Comparison of ENCODE assay signal across 8 cellular contexts in the genomic region with DNA sequence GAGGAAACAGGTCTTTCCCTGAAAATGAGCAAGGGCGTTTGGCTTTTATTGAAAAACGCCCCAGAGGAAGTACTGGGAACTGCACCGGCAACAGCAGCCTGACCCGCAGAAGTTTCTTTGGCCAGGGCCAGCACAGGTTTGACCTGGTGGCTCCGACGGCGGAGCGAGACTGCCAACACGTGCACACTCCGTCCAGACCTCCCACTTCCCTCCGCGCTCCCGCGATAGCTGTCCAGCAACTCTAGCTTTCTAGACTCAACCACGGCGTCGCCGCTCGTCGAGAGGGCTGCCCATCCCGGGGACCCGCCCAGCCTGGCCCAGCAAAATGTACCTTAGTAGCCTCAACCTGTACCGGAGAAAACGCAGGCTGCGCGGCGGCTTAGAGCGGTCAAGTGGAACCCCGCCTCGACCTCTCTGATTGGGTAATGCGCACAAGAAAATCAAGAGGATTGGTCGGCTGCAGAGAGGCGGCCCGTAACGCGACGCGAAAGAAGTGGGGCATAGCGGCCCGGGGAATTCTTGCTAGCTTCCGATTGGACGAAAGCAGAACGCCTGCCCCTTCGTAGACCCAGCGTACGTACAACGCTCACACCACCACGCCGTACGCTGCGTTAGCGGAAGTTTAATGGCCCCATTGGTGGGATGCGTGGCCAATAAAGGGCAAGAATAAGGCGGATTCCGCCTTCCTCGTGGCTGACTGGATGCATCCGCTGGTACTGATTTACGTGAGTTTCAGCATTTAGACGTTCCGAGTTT. TPM values are rescaled to one million over a fixed set of nuclear protein-coding genes. Genes with fewer than 3 reads are reported as not detected.
DNase-seq lines count a peak whose midpoint lies in the region; ATAC-seq and TF ChIP-seq lines count a peak whose summit lies in the region.

TSS of gene WDR89 (minus strand) at position 399 of the 756 bp plus-strand sequence. CDS start 41,929 bp downstream, outside the sequence.

- H3K4me1 Mint-ChIP-seq in T-helper 17 cell (peaks cover 21% of the 10 kb centered on the region), progenitor cell of endocrine pancreas (ENCODE audit: low read depth) (peaks cover 1% of the 10 kb centered on the region)

- H3K27me3 Mint-ChIP-seq in T-helper 17 cell: no peaks in the 10 kb centered on the region
- no peaks in the 10 kb centered on the region for H3K27me3 Mint-ChIP-seq in progenitor cell of endocrine pancreas

- peak within 1 kb of the TSS; percentile 97 for H3K27ac ChIP-seq in left ventricle myocardium inferior (replicated peaks)
- peak within 1 kb of the TSS; percentile 86 for H3K27ac ChIP-seq in urinary bladder (ENCODE audit: low read depth)

- H3K4me3 ChIP-seq in left ventricle myocardium inferior (peak within 1 kb of the TSS; percentile 77), urinary bladder (ENCODE audit: low read depth, low read length) (peak within 1 kb of the TSS; percentile 35)

- intact Hi-C loops in left ventricle myocardium inferior (cut with micrococcal nuclease): loop anchor here (10.0 kb wide), 1 partner anchor 257 kb away; no protein-coding TSS in a partner anchor

- H3K4me1 ChIP-seq in left ventricle myocardium inferior: peaks cover 20% of the 10 kb centered on the region
- H3K4me1 ChIP-seq in urinary bladder (ENCODE audit: insufficient read depth): no peaks in the 10 kb centered on the region

- H3K9me3 ChIP-seq in T-helper 17 cell (ENCODE audit: control insufficient read depth, low read length, poor library complexity, severe bottlenecking): no peaks in the 10 kb centered on the region
- H3K9me3 ChIP-seq in left ventricle myocardium inferior (replicated peaks): no peaks in the 10 kb centered on the region

- H3K27ac Mint-ChIP-seq in T-helper 17 cell: peak within 1 kb of the TSS; percentile 98
- H3K27ac Mint-ChIP-seq in progenitor cell of endocrine pancreas: peak within 1 kb of the TSS; percentile 96

- peak; percentile 79 for TF ChIP-seq CTCF in left ventricle myocardium inferior (IDR thresholded peaks at IDR 0.05; ENCODE audit: borderline replicate concordance)
- peak; percentile 84 for TF ChIP-seq CTCF in progenitor cell of endocrine pancreas (IDR thresholded peaks at IDR 0.05; ENCODE audit: unreplicated experiment)

- H3K36me3 Mint-ChIP-seq in T-helper 17 cell (ENCODE audit: low read depth) (peaks cover 4% of the 10 kb centered on the region), progenitor cell of endocrine pancreas (ENCODE audit: insufficient read depth) (peaks cover 12% of the 10 kb centered on the region)

- no peaks in the 10 kb centered on the region for H3K27me3 ChIP-seq in left ventricle myocardium inferior (ENCODE audit: low read depth)

- H3K9me3 Mint-ChIP-seq in progenitor cell of endocrine pancreas (ENCODE audit: low read depth): peaks cover 5% of the 10 kb centered on the region

- DNase-seq in NCI-H1694 treated with DMSO at 0.1 percent for 48 hours (lab: John Stamatoyannopoulos, UW): peak; percentile 100
- DNase-seq in T-helper 17 cell: peak; percentile 86 to 94 (median 90)
- peak; percentile 55 to 99 (median 98) for DNase-seq in amygdala (lab: John Stamatoyannopoulos, UW)
- peak; percentile 96 for DNase-seq in left ventricle myocardium inferior
- peak; percentile 86 for DNase-seq in progenitor cell of endocrine pancreas (ENCODE audit: low spot score, unreplicated experiment)

- H3K36me3 ChIP-seq in left ventricle myocardium inferior (no peaks in the 10 kb centered on the region), urinary bladder (ENCODE audit: insufficient read depth) (no peaks in the 10 kb centered on the region)

- under 1% methylated on average over 60 of the region's 60 CpGs for WGBS in urinary bladder

- H3K4me3 Mint-ChIP-seq in T-helper 17 cell (peak within 1 kb of the TSS; percentile 94), progenitor cell of endocrine pancreas (ENCODE audit: low read depth) (peak within 1 kb of the TSS; percentile 85)

- peak; percentile 86 for ATAC-seq in GM18498 (IDR thresholded peaks at IDR 0.05; ENCODE audit: unreplicated experiment)
- peak; percentile 84 for ATAC-seq in HG02938 (IDR thresholded peaks at IDR 0.05; ENCODE audit: unreplicated experiment)
- ATAC-seq in T-helper 17 cell: peak; percentile 87

RNA-seq across cellular contexts. Expression of gene WDR89, which starts in this region (rescaled TPM):
- total RNA-seq in T-helper 17 cell (10 to 100 TPM; 12.1 to 13.5 TPM), left ventricle myocardium inferior (6.3 TPM), progenitor cell of endocrine pancreas (18.6 and 20.6 TPM in 2 replicates), urinary bladder (28.3 TPM)
- polyA plus RNA-seq in urinary bladder: 8.1 TPM

Comparison
In these comparisons a context has a peak if more than half of its experiments do, and no peak if none do; other contexts are left out.
1. Peak in every context shown above with its lines: DNase-seq, ATAC-seq, H3K4me3 ChIP-seq and H3K27ac ChIP-seq.